ENCODE assay signal across 1 cellular context in genomic region chr11:6603287-6604080, GRCh38.
A peak's percentile ranks its signal among the peaks of the same experiment; 100 is the strongest.
TF ChIP-seq lines count a peak whose summit lies in the region.

Gene ILK, plus strand, starts transcription at chr11:6603774. Its CDS starts 498 bp downstream, at chr11:6604272.
Gene RRP8, minus strand, starts transcription at chr11:6603616. Its CDS starts 114 bp downstream, at chr11:6603502.

TF ChIP-seq in HepG2, 621 proteins besides CTCF, POLR2A, EP300 and RAD21 (continued from another document and continues in another):
- TF ChIP-seq MLX (CRISPR knock-in tag; IDR thresholded peaks at IDR 0.05) (no peak; the same call in 1 of the 2 replicates), SRY (CRISPR knock-in tag; IDR thresholded peaks at IDR 0.05) (no peak), CBX1 (IDR thresholded peaks at IDR 0.05; ENCODE audit: low read depth) (peak; percentile 87), ATF1 (CRISPR knock-in tag; IDR thresholded peaks at IDR 0.05) (0 out of 2 replicates have a peak, but pooled peaks have one; percentile 36), ZNF451 (CRISPR knock-in tag; IDR thresholded peaks at IDR 0.05) (peak; percentile 89; the same call in 1 of the 2 replicates), CENPBD1 (CRISPR knock-in tag; IDR thresholded peaks at IDR 0.05; ENCODE audit: borderline replicate concordance, low read depth) (no peak), ZNF609 (CRISPR knock-in tag; IDR thresholded peaks at IDR 0.05; ENCODE audit: borderline replicate concordance) (no peak), REXO4 (CRISPR knock-in tag; IDR thresholded peaks at IDR 0.05; ENCODE audit: borderline replicate concordance) (no peak), ZFY (CRISPR knock-in tag; IDR thresholded peaks at IDR 0.05) (peak; percentile 95), GLMP (CRISPR knock-in tag; IDR thresholded peaks at IDR 0.05; ENCODE audit: borderline replicate concordance) (no peak; the same call in 1 of the 2 replicates), PHF8 (CRISPR knock-in tag; IDR thresholded peaks at IDR 0.05) (peak; percentile 96), POLR2AphosphoS5 (IDR thresholded peaks at IDR 0.05; ENCODE audit: low read depth, low read length) (peak; percentile 76), ZNF775 (CRISPR knock-in tag; IDR thresholded peaks at IDR 0.05; ENCODE audit: borderline replicate concordance) (no peak), NAIF1 (CRISPR knock-in tag; IDR thresholded peaks at IDR 0.05; ENCODE audit: borderline replicate concordance) (peak; percentile 74; the same call in 1 of the 2 replicates), ZSCAN12 (CRISPR knock-in tag; IDR thresholded peaks at IDR 0.05) (no peak), NFYB (CRISPR knock-in tag; IDR thresholded peaks at IDR 0.05) (no peak), IRF1 (CRISPR knock-in tag; IDR thresholded peaks at IDR 0.05; ENCODE audit: low read depth) (no peak), ZMAT3 (CRISPR knock-in tag; conservative IDR thresholded peaks at IDR 0.05) (peak; percentile 33; the same call in 1 of the 2 replicates), ZSCAN30 (CRISPR knock-in tag; IDR thresholded peaks at IDR 0.05) (peak; percentile 73; the same call in 1 of the 2 replicates), ZNF709 (CRISPR knock-in tag; IDR thresholded peaks at IDR 0.05) (peak; percentile 91), XRCC5 (optimal IDR thresholded peaks at IDR 0.05; ENCODE audit: low read length) (peak; percentile 77), TFE3 (CRISPR knock-in tag; IDR thresholded peaks at IDR 0.05) (peak; percentile 77), ZFP82 (CRISPR knock-in tag; IDR thresholded peaks at IDR 0.05; ENCODE audit: borderline replicate concordance) (no peak), BCL3 (CRISPR knock-in tag; IDR thresholded peaks at IDR 0.05) (peak; percentile 65; the same call in 1 of the 2 replicates), PRDM4 (CRISPR knock-in tag; IDR thresholded peaks at IDR 0.05; ENCODE audit: borderline replicate concordance) (peak; percentile 46; the same call in 1 of the 2 replicates), KDM5A (IDR thresholded peaks at IDR 0.05; ENCODE audit: borderline replicate concordance, low read length) (peak; percentile 77), E2F1 (CRISPR knock-in tag; IDR thresholded peaks at IDR 0.05) (no peak), ZKSCAN5 (CRISPR knock-in tag; IDR thresholded peaks at IDR 0.05) (no peak), ZNF670 (CRISPR knock-in tag; IDR thresholded peaks at IDR 0.05; ENCODE audit: borderline replicate concordance) (peak; percentile 90), SCMH1 (CRISPR knock-in tag; IDR thresholded peaks at IDR 0.05; ENCODE audit: borderline replicate concordance) (no peak), LCORL (IDR thresholded peaks at IDR 0.05) (no peak), LCORL (CRISPR knock-in tag; IDR thresholded peaks at IDR 0.05) (peak; percentile 75), ZNF570 (CRISPR knock-in tag; IDR thresholded peaks at IDR 0.05; ENCODE audit: borderline replicate concordance) (no peak), ZNF615 (CRISPR knock-in tag; IDR thresholded peaks at IDR 0.05; ENCODE audit: borderline replicate concordance) (no peak), ATF6 (CRISPR knock-in tag; conservative IDR thresholded peaks at IDR 0.05) (0 out of 2 replicates have a peak, but pooled peaks have one; percentile 60), ELF4 (CRISPR knock-in tag; IDR thresholded peaks at IDR 0.05; ENCODE audit: borderline replicate concordance) (peak; percentile 56; the same call in 1 of the 2 replicates), ZNF335 (CRISPR knock-in tag; IDR thresholded peaks at IDR 0.05) (peak; percentile 78), TFAP4 (IDR thresholded peaks at IDR 0.05; ENCODE audit: borderline replicate concordance, low read depth) (no peak), KAT2B (IDR thresholded peaks at IDR 0.05; ENCODE audit: borderline replicate concordance, low read depth, low read length) (no peak), HNRNPH1 (optimal IDR thresholded peaks at IDR 0.05; ENCODE audit: low read depth, low read length) (no peak), ZFP90 (CRISPR knock-in tag; IDR thresholded peaks at IDR 0.05; ENCODE audit: borderline replicate concordance) (no peak), ZNF678 (CRISPR knock-in tag; IDR thresholded peaks at IDR 0.05) (no peak), ZBTB42 (CRISPR knock-in tag; IDR thresholded peaks at IDR 0.05) (no peak), BRF2 (CRISPR knock-in tag; IDR thresholded peaks at IDR 0.05) (peak; percentile 94), ZNF44 (CRISPR knock-in tag; IDR thresholded peaks at IDR 0.05) (0 out of 2 replicates have a peak, but pooled peaks have one; percentile 83)
